ENCODE assay signal across 8 cellular contexts in the genomic region with DNA sequence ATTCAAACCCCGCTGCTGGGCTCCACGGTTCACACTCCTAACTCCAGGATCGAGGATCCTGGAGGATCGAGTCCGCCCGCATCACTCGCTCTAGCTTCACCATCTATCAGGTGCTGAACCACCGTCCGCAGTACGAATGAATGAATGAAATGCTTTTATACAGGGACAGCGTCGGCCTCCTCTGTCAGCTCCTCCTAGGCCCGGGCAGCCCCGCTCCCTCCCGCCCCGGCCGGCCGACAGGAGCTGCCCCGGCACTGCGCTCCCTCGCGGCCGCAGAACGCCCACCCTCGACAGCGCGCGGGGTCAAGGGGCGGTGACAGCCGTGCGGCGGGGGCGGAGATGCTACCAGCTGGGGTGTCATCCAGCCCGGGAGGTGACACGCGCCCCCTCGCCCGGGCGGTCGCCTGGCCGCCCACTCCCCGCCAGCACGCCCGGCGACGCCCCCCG. TPM values are rescaled to one million over a fixed set of nuclear protein-coding genes. Genes with fewer than 3 reads are reported as not detected.
DNase-seq lines count a peak whose midpoint lies in the region; ATAC-seq, FAIRE-seq and TF ChIP-seq lines count a peak whose summit lies in the region.

No MANE protein-coding gene starts in this region.

- no peaks in the 10 kb centered on the region for H3K27me3 Mint-ChIP-seq in T-helper 2 cell treated with Interferon-gamma antibody and Interleukin-4, amounts not matched to agents 5 μg/mL and 100 μg/mL, for 36 hours (ENCODE audit: low read depth)
- H3K27me3 Mint-ChIP-seq in immature natural killer cell (ENCODE audit: low read depth in 3 of 3) = peaks cover 3 to 9% (median 6%) of the 10 kb centered on the region in 3 donors

- ATAC-seq in GM21526 (IDR thresholded peaks at IDR 0.05; ENCODE audit: low FRiP score, unreplicated experiment) = peak; percentile 48
- peak; percentile 97 for ATAC-seq in K562

- peak overlapping the region; percentile 78 for H3K27ac ChIP-seq in K562 (ENCODE audit: extremely low read depth, low read depth, low read length)

- H3K9ac ChIP-seq in K562 (ENCODE audit: insufficient read depth in 1 of 2, low read depth in 2 of 2, low read length in 2 of 2) = peak overlapping the region; percentile 73 to 94

- H3K9me3 ChIP-seq in K562 (replicated peaks; ENCODE audit: control insufficient read depth, insufficient read depth, low read depth, low read length) = no peaks in the 10 kb centered on the region

- POLR2A ChIA-PET in K562 (lab: Yijun Ruan, JAX) = interaction anchor here (0.5 to 1.5 kb wide), 12 partner anchors 11 to 1808 kb away, joined by 3 to 5 read pairs (median 4); no protein-coding TSS in a partner anchor

- intact Hi-C loops in K562 (cut with micrococcal nuclease) = no loop called here

- TF ChIP-seq EP300 in K562 (IDR thresholded peaks at IDR 0.05; ENCODE audit: low read length) = no peak

- H3K4me3 Mint-ChIP-seq in T-helper 2 cell treated with Interferon-gamma antibody and Interleukin-4, amounts not matched to agents 5 μg/mL and 100 μg/mL, for 36 hours = peak overlapping the region; percentile 87
- H3K4me3 Mint-ChIP-seq in immature natural killer cell = peak overlapping the region; percentile 80 to 92 (median 87)

- in situ Hi-C loops in K562 (cut with MboI) = no loop called here

- no peaks in the 10 kb centered on the region for H4K20me1 ChIP-seq in K562 (replicated peaks; ENCODE audit: control insufficient read depth, insufficient read depth, low read length)

- FAIRE-seq in K562 (lab: Jason Lieb, UNC) = peak; percentile 46

- under 1% methylated on average over 27 of the region's 47 CpGs for WGBS in K562 (ENCODE audit: insufficient coverage, low coverage, missing lambda C conversion rate)

- BruUV-seq in K562 (replicated peaks; lab: Mats Ljungman, UMichigan) = no TSS peak

- H3K9me3 Mint-ChIP-seq in T-helper 2 cell treated with Interferon-gamma antibody and Interleukin-4, amounts not matched to agents 5 μg/mL and 100 μg/mL, for 36 hours = peaks cover 8% of the 10 kb centered on the region
- H3K9me3 Mint-ChIP-seq in immature natural killer cell = peaks cover 0 to 4% (median 0%) of the 10 kb centered on the region in 6 donors

- H3K79me2 ChIP-seq in K562 (ENCODE audit: control insufficient read depth, insufficient read depth, low read length) = peaks cover 37% of the 10 kb centered on the region

- DNase-seq in Daoy (ENCODE audit: low read depth) = peak; percentile 73
- DNase-seq in HuH-7.5 (ENCODE audit: low spot score) = peak; percentile 67
- peak; percentile 88 for DNase-seq in T-helper 2 cell treated with Interferon-gamma antibody and Interleukin-4, amounts not matched to agents 5 μg/mL and 100 μg/mL, for 36 hours (ENCODE audit: low spot score)
- peak; percentile 90 to 94 (median 92) for DNase-seq in K562 (ENCODE audit: extremely low read depth in 1 of 4, low spot score in 3 of 4)
- peak; percentile 76 to 78 (median 77) for DNase-seq in immature natural killer cell
- DNase-seq in stimulated activated CD4-positive, alpha-beta T cell treated with anti-CD3 and anti-CD28 coated beads, Interleukin-12 subunit alpha, Interleukin-12 subunit beta, amount 100 ng/mL, for 4 hours = peak; percentile 72
- no peak for DNase-seq in cortex of kidney (lab: John Stamatoyannopoulos, UW)

- H3K4me1 ChIP-seq in K562 (replicated peaks in 1 of 2; ENCODE audit: control insufficient read depth in 2 of 2, insufficient read depth in 2 of 2, low read length in 2 of 2) = peaks cover 11 to 14% of the 10 kb centered on the region in 2 experiments; a peak in 4 of 5 replicates

- H3K36me3 ChIP-seq in K562 (ENCODE audit: control insufficient read depth, insufficient read depth, low read length) = peaks cover 26% of the 10 kb centered on the region

- H3K4me3 ChIP-seq in K562 = peak overlapping the region; percentile 82

- peaks cover 24% of the 10 kb centered on the region for H3K4me1 Mint-ChIP-seq in T-helper 2 cell treated with Interferon-gamma antibody and Interleukin-4, amounts not matched to agents 5 μg/mL and 100 μg/mL, for 36 hours (ENCODE audit: low read depth)
- peaks cover 26 to 30% of the 10 kb centered on the region in 2 donors for H3K4me1 Mint-ChIP-seq in immature natural killer cell

- peak; percentile 41 to 77 (median 49); a peak in 5 of 6 replicates for TF ChIP-seq CTCF in K562 (IDR thresholded peaks at IDR 0.05 in 2 of 3, conservative IDR thresholded peaks at IDR 0.05 in 1 of 3; ENCODE audit: insufficient read depth in 2 of 3, low read depth in 1 of 3, low read length in 3 of 3)

- H3K9me1 ChIP-seq in K562 (ENCODE audit: control insufficient read depth, insufficient read depth, low read length) = no peaks in the 10 kb centered on the region

- CTCF ChIA-PET in K562 (lab: Yijun Ruan, JAX; ENCODE audit: low intra/inter-chr PET ratio) = no interaction called here

- H3K4me2 ChIP-seq in K562 (ENCODE audit: insufficient read depth, low read length) = peak overlapping the region; percentile 88

- no peaks in the 10 kb centered on the region for H3K27me3 ChIP-seq in K562 (ENCODE audit: control insufficient read depth in 2 of 2, insufficient read depth in 2 of 2, low read length in 2 of 2)

- H3K36me3 Mint-ChIP-seq in T-helper 2 cell treated with Interferon-gamma antibody and Interleukin-4, amounts not matched to agents 5 μg/mL and 100 μg/mL, for 36 hours (ENCODE audit: low read depth) = peaks cover 36% of the 10 kb centered on the region
- H3K36me3 Mint-ChIP-seq in immature natural killer cell = peaks cover 3 to 16% (median 4%) of the 10 kb centered on the region in 3 donors

- peak overlapping the region; percentile 71 for H3K27ac Mint-ChIP-seq in T-helper 2 cell treated with Interferon-gamma antibody and Interleukin-4, amounts not matched to agents 5 μg/mL and 100 μg/mL, for 36 hours
- peak overlapping the region; percentile 76 to 89 (median 82) for H3K27ac Mint-ChIP-seq in immature natural killer cell

- peak in 1 of 2 experiments; percentile 39; a peak in 2 of 4 replicates for TF ChIP-seq RAD21 in K562 (CRISPR knock-in tag; conservative IDR thresholded peaks at IDR 0.05 in 1 of 2, IDR thresholded peaks at IDR 0.05 in 1 of 2)

- peak overlapping the region; percentile 58 for H2AFZ ChIP-seq in K562 (ENCODE audit: low read depth, low read length)

- TF ChIP-seq POLR2A in K562 (conservative IDR thresholded peaks at IDR 0.05) = no peak

RNA-seq across cellular contexts. Expression of a gene that starts 0.5 kb away (rescaled TPM):
- total RNA-seq in Daoy (2014; rRNA removed; shearing (Covaris generic)) = 43.1 and 53.5 TPM in 2 replicates
- 64.2 and 253 TPM in 2 replicates for total RNA-seq in K562 (2011; cell fraction: chromatin; rRNA removed; ENCODE audit: low replicate concordance)
- total RNA-seq in K562 (2011; cell fraction: nucleolus; rRNA removed) = 186 and 214 TPM in 2 replicates
- 76.0 and 95.5 TPM in 2 replicates for total RNA-seq in K562 (2011; cell fraction: nucleoplasm; rRNA removed)
- 43.3 and 54.0 TPM in 2 replicates for total RNA-seq in K562 (2014; rRNA removed)
- total RNA-seq in K562 (2014; rRNA removed; fragmentation: Illumina TruSeq; extraction: Trizol) = 10.4 and 11.0 TPM in 2 replicates
- total RNA-seq in K562 (2015; rRNA removed; fragmentation: Illumina TruSeq; extraction: Trizol) = 29.6 and 33.2 TPM in 2 replicates
- 46.5 and 53.4 TPM in 2 replicates for total RNA-seq in K562 (2021)
- 43.4 and 71.1 TPM in 2 replicates for polyA plus RNA-seq in K562 (2011; rRNA removed)
- 56.0 and 83.7 TPM in 2 replicates for polyA plus RNA-seq in K562 (2011; cell fraction: cytosol; rRNA removed)
- 333 and 422 TPM in 2 replicates for polyA plus RNA-seq in K562 (2011; cell fraction: nucleus; rRNA removed)
- polyA plus RNA-seq in K562 (2012) = 34.3 and 57.6 TPM in 2 replicates
- polyA plus RNA-seq in K562 (2014; fragmentation: Illumina TruSeq; extraction: Trizol) = 15.1 and 31.6 TPM in 2 replicates
- 1 to 10 TPM; 1.1 to 1.7 TPM for polyA plus RNA-seq in K562 (2014; fragmentation: Nextera tagmentation; extraction: Ambion mirVana)
- 50.3 and 54.1 TPM in 2 replicates for polyA plus RNA-seq in K562 (2014; rRNA removed)
- 22.8 and 30.5 TPM in 2 replicates for polyA minus RNA-seq in K562 (2011; rRNA and poly(A)+ RNA removed)
- polyA minus RNA-seq in K562 (2011; cell fraction: cytosol; rRNA and poly(A)+ RNA removed) = 36.4 and 38.9 TPM in 2 replicates
- 70.3 and 82.3 TPM in 2 replicates for polyA minus RNA-seq in K562 (2011; cell fraction: nucleus; rRNA and poly(A)+ RNA removed)
- polyA plus RNA-seq in immature natural killer cell = 10 to 100 TPM in 1 of 3 donors, 1 to 10 TPM in 2; 6.1 to 21.4 (median 7.0) TPM

RNA-seq across cellular contexts. Expression of a gene that starts 28.7 kb away (rescaled TPM):
- total RNA-seq in Daoy (2014; rRNA removed; shearing (Covaris generic)) = not detected in 2 replicates
- total RNA-seq in K562 (2011; cell fraction: chromatin; rRNA removed; ENCODE audit: low replicate concordance) = not detected in 2 replicates
- not detected in 2 replicates for total RNA-seq in K562 (2011; cell fraction: nucleolus; rRNA removed)
- total RNA-seq in K562 (2011; cell fraction: nucleoplasm; rRNA removed) = not detected in 2 replicates
- total RNA-seq in K562 (2014; rRNA removed) = not detected in 2 replicates
- total RNA-seq in K562 (2014; rRNA removed; fragmentation: Illumina TruSeq; extraction: Trizol) = not detected in 2 replicates
- total RNA-seq in K562 (2015; rRNA removed; fragmentation: Illumina TruSeq; extraction: Trizol) = not detected in 2 replicates
- not detected in 2 replicates for total RNA-seq in K562 (2021)
- not detected in 2 replicates for polyA plus RNA-seq in K562 (2011; rRNA removed)
- not detected in 2 replicates for polyA plus RNA-seq in K562 (2011; cell fraction: cytosol; rRNA removed)
- polyA plus RNA-seq in K562 (2011; cell fraction: nucleus; rRNA removed) = not detected in 2 replicates
- polyA plus RNA-seq in K562 (2012) = not detected in 2 replicates
- not detected in 2 replicates for polyA plus RNA-seq in K562 (2014; fragmentation: Illumina TruSeq; extraction: Trizol)
- polyA plus RNA-seq in K562 (2014; fragmentation: Nextera tagmentation; extraction: Ambion mirVana) = not detected
- not detected in 2 replicates for polyA plus RNA-seq in K562 (2014; rRNA removed)
- polyA minus RNA-seq in K562 (2011; rRNA and poly(A)+ RNA removed) = not detected in 2 replicates
- not detected in 2 replicates for polyA minus RNA-seq in K562 (2011; cell fraction: cytosol; rRNA and poly(A)+ RNA removed)
- polyA minus RNA-seq in K562 (2011; cell fraction: nucleus; rRNA and poly(A)+ RNA removed) = not detected in 2 replicates
- not detected for polyA plus RNA-seq in immature natural killer cell

RNA-seq across cellular contexts. Expression of a gene that starts 42.5 kb away (rescaled TPM):
- total RNA-seq in Daoy (2014; rRNA removed; shearing (Covaris generic)) = 0.17 TPM in 1 of 2 replicates, not detected in the other
- 0.44 TPM in 1 of 2 replicates, not detected in the other for total RNA-seq in K562 (2011; cell fraction: chromatin; rRNA removed; ENCODE audit: low replicate concordance)
- total RNA-seq in K562 (2011; cell fraction: nucleolus; rRNA removed) = not detected in 2 replicates
- 0.31 TPM in 1 of 2 replicates, not detected in the other for total RNA-seq in K562 (2011; cell fraction: nucleoplasm; rRNA removed)
- total RNA-seq in K562 (2014; rRNA removed) = 0.05 TPM in 1 of 2 replicates, not detected in the other
- total RNA-seq in K562 (2014; rRNA removed; fragmentation: Illumina TruSeq; extraction: Trizol) = not detected in 2 replicates
- total RNA-seq in K562 (2015; rRNA removed; fragmentation: Illumina TruSeq; extraction: Trizol) = not detected in 2 replicates
- total RNA-seq in K562 (2021) = 0.09 TPM in 1 of 2 replicates, not detected in the other
- polyA plus RNA-seq in K562 (2011; rRNA removed) = 0.07 and 0.08 TPM in 2 replicates
- polyA plus RNA-seq in K562 (2011; cell fraction: cytosol; rRNA removed) = 0.03 and 0.04 TPM in 2 replicates
- 0.07 and 0.08 TPM in 2 replicates for polyA plus RNA-seq in K562 (2011; cell fraction: nucleus; rRNA removed)
- polyA plus RNA-seq in K562 (2012) = 0.16 and 0.17 TPM in 2 replicates
- 0.19 TPM in 1 of 2 replicates, not detected in the other for polyA plus RNA-seq in K562 (2014; fragmentation: Illumina TruSeq; extraction: Trizol)
- not detected for polyA plus RNA-seq in K562 (2014; fragmentation: Nextera tagmentation; extraction: Ambion mirVana)
- polyA plus RNA-seq in K562 (2014; rRNA removed) = not detected in 2 replicates
- polyA minus RNA-seq in K562 (2011; rRNA and poly(A)+ RNA removed) = not detected in 2 replicates
- not detected in 2 replicates for polyA minus RNA-seq in K562 (2011; cell fraction: cytosol; rRNA and poly(A)+ RNA removed)
- not detected in 2 replicates for polyA minus RNA-seq in K562 (2011; cell fraction: nucleus; rRNA and poly(A)+ RNA removed)
- not detected for polyA plus RNA-seq in immature natural killer cell

RNA-seq across cellular contexts. Expression of a gene that starts 46.5 kb away (rescaled TPM):
- total RNA-seq in Daoy (2014; rRNA removed; shearing (Covaris generic)) = not detected in 2 replicates
- 0.55 and 2.4 TPM in 2 replicates for total RNA-seq in K562 (2011; cell fraction: chromatin; rRNA removed; ENCODE audit: low replicate concordance)
- 0.92 and 2.0 TPM in 2 replicates for total RNA-seq in K562 (2011; cell fraction: nucleolus; rRNA removed)
- total RNA-seq in K562 (2011; cell fraction: nucleoplasm; rRNA removed) = 0.76 and 2.0 TPM in 2 replicates
- total RNA-seq in K562 (2014; rRNA removed) (0.18 TPM in 1 of 2 replicates, not detected in the other), K562 (2014; rRNA removed; fragmentation: Illumina TruSeq; extraction: Trizol) (not detected in 2 replicates), K562 (2015; rRNA removed; fragmentation: Illumina TruSeq; extraction: Trizol) (not detected in 2 replicates), K562 (2021) (0.07 and 0.18 TPM in 2 replicates)
- polyA plus RNA-seq in K562 (2011; rRNA removed) (0.10 and 0.45 TPM in 2 replicates), K562 (2014; fragmentation: Illumina TruSeq; extraction: Trizol) (0.10 TPM in 1 of 2 replicates, not detected in the other), K562 (2014; fragmentation: Nextera tagmentation; extraction: Ambion mirVana) (under 1 TPM in 1 of 2 experiments, not detected in 1; 0.03 TPM), K562 (2014; rRNA removed) (0.37 TPM in 1 of 2 replicates, not detected in the other), immature natural killer cell (not detected)
- 0.24 and 1.1 TPM in 2 replicates for polyA plus RNA-seq in K562 (2011; cell fraction: cytosol; rRNA removed)
- 4.6 and 6.0 TPM in 2 replicates for polyA plus RNA-seq in K562 (2011; cell fraction: nucleus; rRNA removed)
- 0.14 and 0.35 TPM in 2 replicates for polyA plus RNA-seq in K562 (2012)
- 0.07 TPM in 1 of 2 replicates, not detected in the other for polyA minus RNA-seq in K562 (2011; rRNA and poly(A)+ RNA removed)
- not detected in 2 replicates for polyA minus RNA-seq in K562 (2011; cell fraction: cytosol; rRNA and poly(A)+ RNA removed)
- polyA minus RNA-seq in K562 (2011; cell fraction: nucleus; rRNA and poly(A)+ RNA removed) = 0.56 and 0.94 TPM in 2 replicates
